8 cellular contexts compared by ENCODE assay signal in the genomic region with DNA sequence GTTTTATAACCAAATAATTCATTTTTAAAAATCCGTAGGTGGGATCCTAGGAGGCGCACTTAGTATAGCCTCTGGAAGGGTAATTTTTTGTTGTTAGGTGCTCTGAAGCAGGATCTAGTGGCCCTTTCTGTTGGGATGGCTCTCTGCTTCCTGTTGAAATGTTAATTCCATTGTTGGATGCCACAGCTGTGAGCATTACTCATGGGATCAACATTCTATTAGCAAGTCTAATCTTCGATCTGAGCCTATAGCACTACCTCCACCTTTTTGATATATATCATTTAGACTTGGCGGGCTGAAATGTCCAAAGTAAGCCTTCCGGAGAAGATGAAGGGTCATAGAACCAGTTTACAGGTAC. TPM values are rescaled to one million over a fixed set of nuclear protein-coding genes. Genes with fewer than 3 reads are reported as not detected.
DNase-seq lines count a peak whose midpoint lies in the region; ATAC-seq lines count a peak whose summit lies in the region.

No MANE protein-coding gene starts in this region.

- no peaks in the 10 kb centered on the region for H3K36me3 ChIP-seq in muscle layer of duodenum (ENCODE audit: control insufficient read depth in 1 of 2, insufficient read depth in 2 of 2, low read length in 2 of 2)

- no peak for ATAC-seq in HG03280 (IDR thresholded peaks at IDR 0.05; ENCODE audit: unreplicated experiment)
- no peak for ATAC-seq in HG03097 (IDR thresholded peaks at IDR 0.05; ENCODE audit: low FRiP score, unreplicated experiment)

- peak overlapping the region; percentile 72 to 90 for H3K4me3 ChIP-seq in muscle layer of duodenum (ENCODE audit: low read depth in 1 of 2, low read length in 2 of 2)

- H3K9me3 ChIP-seq in muscle layer of duodenum (ENCODE audit: control insufficient read depth in 1 of 2, low read length in 2 of 2) = no peaks in the 10 kb centered on the region

- peak overlapping the region; percentile 75 for H3K27ac ChIP-seq in cingulate gyrus (ENCODE audit: low read depth, low read length)
- H3K27ac ChIP-seq in muscle layer of duodenum (ENCODE audit: low read length) = peak overlapping the region; percentile 28

- DNase-seq in Daoy (ENCODE audit: low read depth) (peak; percentile 32), NCI-H345 (lab: John Stamatoyannopoulos, UW) (peak; percentile 46), superior temporal gyrus (ENCODE audit: extremely low spot score) (no peak), NCI-H187 treated with DMSO at 0.1 percent for 48 hours (lab: John Stamatoyannopoulos, UW) (no peak)

- peaks cover 3 to 9% of the 10 kb centered on the region in 2 donors for H3K4me1 ChIP-seq in muscle layer of duodenum (ENCODE audit: control insufficient read depth in 1 of 2, insufficient read depth in 2 of 2, low read length in 2 of 2)

- H3K27me3 ChIP-seq in muscle layer of duodenum (ENCODE audit: low read depth, low read length) = no peaks in the 10 kb centered on the region

RNA-seq across cellular contexts. Expression of a gene that starts 1.3 kb away (rescaled TPM):
- total RNA-seq in Daoy (2014; rRNA removed; shearing (Covaris generic)) = 5.1 and 7.4 TPM in 2 replicates

Comparison
In these comparisons a context has a peak if more than half of its experiments do, and no peak if none do; other contexts are left out.
1. DNase-seq: peak in Daoy (single experiment) and NCI-H345 (single experiment); none in superior temporal gyrus (single experiment) and NCI-H187 treated with DMSO at 0.1 percent for 48 hours (single experiment).